10 cellular contexts compared by ENCODE assay signal in genomic region chr10:133259603-133259992, GRCh38. TPM values are rescaled to one million over a fixed set of nuclear protein-coding genes. Genes with fewer than 3 reads are reported as not detected.
DNase-seq lines count a peak whose midpoint lies in the region; ATAC-seq and TF ChIP-seq lines count a peak whose summit lies in the region.
"Had no signal": no experiment of that assay in that cellular context is flagged by ENCODE, and none has a peak within 500 bp of the region (broad histone marks: within the 10 kb centered on the region; RNA-seq: fewer than 3 reads in every experiment).

No MANE protein-coding gene starts in this region.

- no peak overlapping the region for H3K9ac ChIP-seq in KMS-11
- H3K9ac ChIP-seq in neural progenitor cell: no peak overlapping the region

- H3K36me3 ChIP-seq in KMS-11 (ENCODE audit: insufficient read depth) (no peaks in the 10 kb centered on the region), neural progenitor cell (no peaks in the 10 kb centered on the region)

- H3K4me1 Mint-ChIP-seq in brain (peaks cover 32% of the 10 kb centered on the region), neural progenitor cell (peaks cover 37% of the 10 kb centered on the region)

- H3K4me3 Mint-ChIP-seq in brain: peak overlapping the region in 4 of 5 experiments; percentile 63 to 77 (median 66)
- H3K4me3 Mint-ChIP-seq in neural progenitor cell: peak overlapping the region; percentile 52

- DNase-seq in neural progenitor cell (ENCODE audit: low spot score): no peak
- DNase-seq in NCI-H1417 (lab: John Stamatoyannopoulos, UW): no peak
- DNase-seq in medulla oblongata (ENCODE audit: extremely low spot score): no peak
- no peak for DNase-seq in NCI-H2227 treated with DMSO at 0.1 percent for 48 hours (lab: John Stamatoyannopoulos, UW)
- DNase-seq: small intestine had no signal

- H3K9me3 ChIP-seq in neural progenitor cell (ENCODE audit: low read depth): no peaks in the 10 kb centered on the region

- no peaks in the 10 kb centered on the region; the same call in 1 of the 2 replicates for H3K27me3 ChIP-seq in KMS-11 (ENCODE audit: insufficient read depth, low read depth)
- peaks cover 29% of the 10 kb centered on the region for H3K27me3 ChIP-seq in neural progenitor cell

- H3K27ac Mint-ChIP-seq in brain (peak overlapping the region in 3 of 5 experiments; percentile 40 to 85 (median 68)), neural progenitor cell (no peak overlapping the region)

- H3K36me3 Mint-ChIP-seq in brain (no peaks in the 10 kb centered on the region), neural progenitor cell (no peaks in the 10 kb centered on the region)

- H2AFZ ChIP-seq in KMS-11 (ENCODE audit: low read depth) (peak overlapping the region; percentile 22; the same call in 1 of the 2 replicates), neural progenitor cell (replicated peaks) (no peak overlapping the region)

- H3K79me2 ChIP-seq in KMS-11 (ENCODE audit: insufficient read depth, low read depth) (no peaks in the 10 kb centered on the region), neural progenitor cell (ENCODE audit: low read depth) (no peaks in the 10 kb centered on the region)

- peaks cover 11% of the 10 kb centered on the region for H3K27me3 Mint-ChIP-seq in brain
- H3K27me3 Mint-ChIP-seq in neural progenitor cell (ENCODE audit: insufficient read depth, low read depth): peaks cover 14% of the 10 kb centered on the region

- H3K4me3 ChIP-seq in KMS-11 (IDR thresholded peaks at IDR 0.05; ENCODE audit: insufficient read depth, low read depth, low read length): no peak overlapping the region
- H3K4me3 ChIP-seq in neural progenitor cell: no peak overlapping the region
- H3K4me3 ChIP-seq: dorsolateral prefrontal cortex had no signal

- ATAC-seq in GM21390 (IDR thresholded peaks at IDR 0.05; ENCODE audit: unreplicated experiment): no peak

- TF ChIP-seq CTCF in C4-2B (conservative IDR thresholded peaks at IDR 0.05) (no peak), KMS-11 (conservative IDR thresholded peaks at IDR 0.05; ENCODE audit: low read depth, low read length) (no peak), brain (conservative IDR thresholded peaks at IDR 0.05) (no peak), neural progenitor cell (IDR thresholded peaks at IDR 0.05) (no peak)

- H4K20me1 ChIP-seq in KMS-11 (ENCODE audit: insufficient read depth): no peaks in the 10 kb centered on the region
- H4K20me1 ChIP-seq in neural progenitor cell (ENCODE audit: low read depth): no peaks in the 10 kb centered on the region

- peak overlapping the region; percentile 25; the same call in 1 of the 2 replicates for H3K4me2 ChIP-seq in KMS-11
- no peak overlapping the region for H3K4me2 ChIP-seq in neural progenitor cell

- H3F3A ChIP-seq in neural progenitor cell (ENCODE audit: low read depth): peaks cover 8% of the 10 kb centered on the region

- H3K27ac ChIP-seq in C4-2B (peak overlapping the region; percentile 84), KMS-11 (no peak overlapping the region), neural progenitor cell (no peak overlapping the region)

- H3K4me1 ChIP-seq in KMS-11 (ENCODE audit: low read depth, poor library complexity, severe bottlenecking) (peaks cover 36% of the 10 kb centered on the region), neural progenitor cell (peaks cover 15% of the 10 kb centered on the region)

- H3K9me3 Mint-ChIP-seq in brain: peaks cover 0 to 4% (median 0%) of the 10 kb centered on the region in 5 experiments
- no peaks in the 10 kb centered on the region for H3K9me3 Mint-ChIP-seq in neural progenitor cell

RNA-seq across cellular contexts. Expression of gene ADAM8, which starts 17.1 kb away (rescaled TPM):
- 0.15 TPM for polyA plus RNA-seq in brain (ENCODE audit: insufficient read depth, low read depth, low replicate concordance)
- total RNA-seq in neural progenitor cell (ENCODE audit: low replicate concordance): 3.2 and 3.3 TPM in 2 replicates

RNA-seq across cellular contexts. Expression of gene VENTX, which starts 21.9 kb away (rescaled TPM):
- polyA plus RNA-seq in brain (ENCODE audit: insufficient read depth, low read depth, low replicate concordance): not detected
- total RNA-seq in neural progenitor cell (ENCODE audit: low replicate concordance): 1.0 TPM in 1 of 2 replicates, not detected in the other

RNA-seq across cellular contexts. Expression of gene UTF1, which starts 29.6 kb away (rescaled TPM):
- not detected for polyA plus RNA-seq in brain (ENCODE audit: insufficient read depth, low read depth, low replicate concordance)
- total RNA-seq in neural progenitor cell (ENCODE audit: low replicate concordance): not detected in 2 replicates
- polyA plus RNA-seq: small intestine had no signal

RNA-seq across cellular contexts. Expression of gene TUBGCP2, which starts 49.1 kb away (rescaled TPM):
- polyA plus RNA-seq in brain (ENCODE audit: insufficient read depth, low read depth, low replicate concordance): 58.0 TPM
- total RNA-seq in neural progenitor cell (ENCODE audit: low replicate concordance): 54.8 and 55.4 TPM in 2 replicates

RNA-seq across cellular contexts. Expression of gene ZNF511, which starts 49.1 kb away (rescaled TPM):
- 39.1 TPM for polyA plus RNA-seq in brain (ENCODE audit: insufficient read depth, low read depth, low replicate concordance)
- 34.4 and 44.4 TPM in 2 replicates for total RNA-seq in neural progenitor cell (ENCODE audit: low replicate concordance)
